Comparison of ENCODE assay signal across 23 cellular contexts in genomic region chr10:11156480-11156879, GRCh38.
DNase-seq lines count a peak whose midpoint lies in the region; ATAC-seq lines count a peak whose summit lies in the region.
"Had no signal": no experiment of that assay in that cellular context is flagged by ENCODE, and none has a peak within 500 bp of the region (broad histone marks: within the 10 kb centered on the region; RNA-seq: fewer than 3 reads in every experiment).

No MANE protein-coding gene starts in this region.

- no peak overlapping the region for H2BK15ac ChIP-seq in mesendoderm (replicated peaks; ENCODE audit: low read depth)

- no peak overlapping the region for H4K5ac ChIP-seq in mesendoderm (ENCODE audit: low read length)

- no peak overlapping the region for H3K4ac ChIP-seq in mesendoderm (ENCODE audit: low read depth, low read length)

- peaks cover 82% of the 10 kb centered on the region for H3K4me1 Mint-ChIP-seq in activated naive CD4-positive, alpha-beta T cell treated with anti-CD3 and anti-CD28 coated beads, Interleukin-2, amount 10 ng/mL, durations not matched to agents 7 days and 5 days
- H3K4me1 Mint-ChIP-seq in T-helper 17 cell, result peaks cover 57% of the 10 kb centered on the region

- no peak overlapping the region for H3K27ac ChIP-seq in mesendoderm (ENCODE audit: low read depth, low read length)
- H3K27ac ChIP-seq: BLaER1 treated with 17β-estradiol and CSF1 and Interleukin-3, amounts not matched to agents 10 nM and 100 nM; gastroesophageal sphincter; hepatocyte; KMS-11; SJCRH30; tibial nerve had no signal

- H2BK120ac ChIP-seq in mesendoderm (ENCODE audit: low read depth, low read length), result no peak overlapping the region

- peak; percentile 41 for DNase-seq in activated naive CD4-positive, alpha-beta T cell treated with Interleukin-2 at 50 U/mL for 16 hours
- DNase-seq in activated naive CD4-positive, alpha-beta T cell treated with anti-CD3 and anti-CD28 coated beads, Interleukin-2, amount 10 ng/mL, durations not matched to agents 7 days and 5 days, result no peak
- DNase-seq in T-helper 17 cell (no peak), mesendoderm (no peak), G401 (ENCODE audit: low spot score) (no peak), NCI-H1092 (lab: John Stamatoyannopoulos, UW) (no peak)
- no peak for DNase-seq in stimulated activated CD4-positive, alpha-beta T cell treated with anti-CD3 and anti-CD28 coated beads, Interleukin-1b, Interleukin-23, amount 100 ng/mL, for 48 hours
- DNase-seq: ACHN; activated CD4-positive, CD25-positive, alpha-beta regulatory T cell; activated CD8-positive, alpha-beta memory T cell treated with anti-CD3 and anti-CD28 coated beads for 24 hours; MM.1S; NCI-H1436; NCI-H2081 treated with DMSO at 0.1 percent for 48 hours; NCI-H345; NCI-H748 treated with DMSO at 0.1 percent for 48 hours; SJCRH30 had no signal

- H2BK5ac ChIP-seq in mesendoderm (ENCODE audit: low read length), result no peak overlapping the region

- H3K27me3 Mint-ChIP-seq in activated naive CD4-positive, alpha-beta T cell treated with anti-CD3 and anti-CD28 coated beads, Interleukin-2, amount 10 ng/mL, durations not matched to agents 7 days and 5 days, result no peaks in the 10 kb centered on the region
- no peaks in the 10 kb centered on the region for H3K27me3 Mint-ChIP-seq in T-helper 17 cell

- H3K56ac ChIP-seq in mesendoderm (ENCODE audit: low read length), result no peak overlapping the region

- no peaks in the 10 kb centered on the region for H3K36me3 ChIP-seq in mesendoderm (ENCODE audit: control insufficient read depth, insufficient read depth, low read length)
- H3K36me3 ChIP-seq: gastroesophageal sphincter, tibial nerve had no signal

- no CpG with 5 or more reads among the region's 12 CpGs for WGBS in mesendoderm (ENCODE audit: extremely low coverage, insufficient coverage, low lambda C conversion rate)

- peaks cover 2% of the 10 kb centered on the region for H3K9me3 Mint-ChIP-seq in activated naive CD4-positive, alpha-beta T cell treated with anti-CD3 and anti-CD28 coated beads, Interleukin-2, amount 10 ng/mL, durations not matched to agents 7 days and 5 days

- CTCF ChIA-PET in activated naive CD4-positive, alpha-beta T cell treated with anti-CD3 and anti-CD28 coated beads, Interleukin-2, amount 10 ng/mL, durations not matched to agents 7 days and 5 days (lab: Charles Lee), result no interaction called here

- H4K8ac ChIP-seq in mesendoderm (ENCODE audit: low read depth, low read length), result no peak overlapping the region

- H3K4me3 Mint-ChIP-seq in activated naive CD4-positive, alpha-beta T cell treated with anti-CD3 and anti-CD28 coated beads, Interleukin-2, amount 10 ng/mL, durations not matched to agents 7 days and 5 days, result no peak overlapping the region
- no peak overlapping the region for H3K4me3 Mint-ChIP-seq in T-helper 17 cell

- H3K18ac ChIP-seq in mesendoderm (ENCODE audit: low read length), result no peak overlapping the region

- no peak overlapping the region for H3K27ac Mint-ChIP-seq in activated naive CD4-positive, alpha-beta T cell treated with anti-CD3 and anti-CD28 coated beads, Interleukin-2, amount 10 ng/mL, durations not matched to agents 7 days and 5 days
- peak overlapping the region; percentile 86 for H3K27ac Mint-ChIP-seq in T-helper 17 cell

- no peaks in the 10 kb centered on the region for H3K27me3 ChIP-seq in mesendoderm (ENCODE audit: insufficient read depth, low read length, poor library complexity)
- H3K27me3 ChIP-seq: BLaER1 treated with 17β-estradiol and CSF1 and Interleukin-3, amounts not matched to agents 10 nM and 100 nM; gastroesophageal sphincter; SJCRH30; tibial nerve had no signal

- H3K4me2 ChIP-seq in mesendoderm (ENCODE audit: low read length), result no peak overlapping the region
- H3K4me2 ChIP-seq: hepatocyte, KMS-11 had no signal

- no peaks in the 10 kb centered on the region for H3K9me3 ChIP-seq in T-helper 17 cell (ENCODE audit: control insufficient read depth, low read length, poor library complexity, severe bottlenecking)
- H3K9me3 ChIP-seq: gastroesophageal sphincter, tibial nerve had no signal

- H3K4me3 ChIP-seq in mesendoderm (ENCODE audit: low read length), result no peak overlapping the region
- H3K4me3 ChIP-seq: BLaER1 treated with 17β-estradiol and CSF1 and Interleukin-3, amounts not matched to agents 10 nM and 100 nM; gastroesophageal sphincter; GM12878; hepatocyte; SJCRH30; tibial nerve had no signal

- peak overlapping the region; percentile 10 for H3K23ac ChIP-seq in mesendoderm (ENCODE audit: low read length)

- peaks cover 15% of the 10 kb centered on the region for H3K36me3 Mint-ChIP-seq in activated naive CD4-positive, alpha-beta T cell treated with anti-CD3 and anti-CD28 coated beads, Interleukin-2, amount 10 ng/mL, durations not matched to agents 7 days and 5 days
- no peaks in the 10 kb centered on the region for H3K36me3 Mint-ChIP-seq in T-helper 17 cell (ENCODE audit: low read depth)

- H3K79me2 ChIP-seq in mesendoderm (ENCODE audit: control insufficient read depth, insufficient read depth, low read length), result no peaks in the 10 kb centered on the region
- H3K79me2 ChIP-seq: hepatocyte had no signal

- in situ Hi-C loops in G401 (cut with HindIII; ENCODE audit: low sequenced_read_pairs), result no loop called here

- peaks cover 5% of the 10 kb centered on the region for H3K4me1 ChIP-seq in mesendoderm (ENCODE audit: control insufficient read depth, low read depth, low read length)
- H3K4me1 ChIP-seq: SJCRH30 had no signal

- no peak overlapping the region for H3K9ac ChIP-seq in mesendoderm (ENCODE audit: low read length)
- H3K9ac ChIP-seq: BLaER1 treated with 17β-estradiol and CSF1 and Interleukin-3, amounts not matched to agents 10 nM and 100 nM; KMS-11 had no signal

- no peak overlapping the region for H2AK5ac ChIP-seq in mesendoderm (ENCODE audit: low read length)

- peak; percentile 57 for ATAC-seq in T-helper 17 cell
- ATAC-seq: gastroesophageal sphincter, GM12878, left lobe of liver had no signal

- no peaks in the 10 kb centered on the region for H3K79me1 ChIP-seq in mesendoderm (ENCODE audit: low read length)
